1 cellular context compared by ENCODE assay signal in genomic region chr20:63277466-63278272, GRCh38.
TF ChIP-seq lines count a peak whose summit lies in the region.

No MANE protein-coding gene starts in this region.

TF ChIP-seq in SK-N-SH, 30 proteins besides CTCF, POLR2A, EP300 and RAD21 (continued from another document):
- no peak for TF ChIP-seq RXRA (IDR thresholded peaks at IDR 0.05; ENCODE audit: borderline replicate concordance, low read depth)
- TF ChIP-seq, protein P1, sequence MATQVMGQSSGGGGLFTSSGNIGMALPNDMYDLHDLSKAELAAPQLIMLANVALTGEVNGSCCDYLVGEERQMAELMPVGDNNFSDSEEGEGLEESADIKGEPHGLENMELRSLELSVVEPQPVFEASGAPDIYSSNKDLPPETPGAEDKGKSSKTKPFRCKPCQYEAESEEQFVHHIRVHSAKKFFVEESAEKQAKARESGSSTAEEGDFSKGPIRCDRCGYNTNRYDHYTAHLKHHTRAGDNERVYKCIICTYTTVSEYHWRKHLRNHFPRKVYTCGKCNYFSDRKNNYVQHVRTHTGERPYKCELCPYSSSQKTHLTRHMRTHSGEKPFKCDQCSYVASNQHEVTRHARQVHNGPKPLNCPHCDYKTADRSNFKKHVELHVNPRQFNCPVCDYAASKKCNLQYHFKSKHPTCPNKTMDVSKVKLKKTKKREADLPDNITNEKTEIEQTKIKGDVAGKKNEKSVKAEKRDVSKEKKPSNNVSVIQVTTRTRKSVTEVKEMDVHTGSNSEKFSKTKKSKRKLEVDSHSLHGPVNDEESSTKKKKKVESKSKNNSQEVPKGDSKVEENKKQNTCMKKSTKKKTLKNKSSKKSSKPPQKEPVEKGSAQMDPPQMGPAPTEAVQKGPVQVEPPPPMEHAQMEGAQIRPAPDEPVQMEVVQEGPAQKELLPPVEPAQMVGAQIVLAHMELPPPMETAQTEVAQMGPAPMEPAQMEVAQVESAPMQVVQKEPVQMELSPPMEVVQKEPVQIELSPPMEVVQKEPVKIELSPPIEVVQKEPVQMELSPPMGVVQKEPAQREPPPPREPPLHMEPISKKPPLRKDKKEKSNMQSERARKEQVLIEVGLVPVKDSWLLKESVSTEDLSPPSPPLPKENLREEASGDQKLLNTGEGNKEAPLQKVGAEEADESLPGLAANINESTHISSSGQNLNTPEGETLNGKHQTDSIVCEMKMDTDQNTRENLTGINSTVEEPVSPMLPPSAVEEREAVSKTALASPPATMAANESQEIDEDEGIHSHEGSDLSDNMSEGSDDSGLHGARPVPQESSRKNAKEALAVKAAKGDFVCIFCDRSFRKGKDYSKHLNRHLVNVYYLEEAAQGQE (IDR thresholded peaks at IDR 0.05; ENCODE audit: low read depth, low read length), result no peak
- no peak for TF ChIP-seq YY1 (IDR thresholded peaks at IDR 0.05; ENCODE audit: low read depth)
- no peak for TF ChIP-seq TCF12 (IDR thresholded peaks at IDR 0.05)
- no peak for TF ChIP-seq FOXM1 (IDR thresholded peaks at IDR 0.05; ENCODE audit: low read depth)
- TF ChIP-seq TEAD4 (IDR thresholded peaks at IDR 0.05; ENCODE audit: borderline replicate concordance, insufficient read depth), result no peak
- TF ChIP-seq, protein P2, sequence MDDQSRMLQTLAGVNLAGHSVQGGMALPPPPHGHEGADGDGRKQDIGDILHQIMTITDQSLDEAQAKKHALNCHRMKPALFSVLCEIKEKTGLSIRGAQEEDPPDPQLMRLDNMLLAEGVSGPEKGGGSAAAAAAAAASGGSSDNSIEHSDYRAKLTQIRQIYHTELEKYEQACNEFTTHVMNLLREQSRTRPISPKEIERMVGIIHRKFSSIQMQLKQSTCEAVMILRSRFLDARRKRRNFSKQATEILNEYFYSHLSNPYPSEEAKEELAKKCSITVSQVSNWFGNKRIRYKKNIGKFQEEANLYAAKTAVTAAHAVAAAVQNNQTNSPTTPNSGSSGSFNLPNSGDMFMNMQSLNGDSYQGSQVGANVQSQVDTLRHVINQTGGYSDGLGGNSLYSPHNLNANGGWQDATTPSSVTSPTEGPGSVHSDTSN (IDR thresholded peaks at IDR 0.05), result no peak
